2 cellular contexts compared by ENCODE assay signal in genomic region chr21:38494254-38494648, GRCh38.
TF ChIP-seq lines count a peak whose summit lies in the region.

No MANE protein-coding gene starts in this region.

TF ChIP-seq in SK-N-SH, 30 proteins besides CTCF, POLR2A, EP300 and RAD21 (continued from another document):
- TF ChIP-seq TAF1 (IDR thresholded peaks at IDR 0.05; ENCODE audit: borderline replicate concordance, low read depth, low read length) (no peak), NFIC (IDR thresholded peaks at IDR 0.05; ENCODE audit: borderline replicate concordance) (no peak), ELF1 (IDR thresholded peaks at IDR 0.05) (no peak), GATA2 (CRISPR knock-in tag; IDR thresholded peaks at IDR 0.05) (no peak), ZBTB33 (IDR thresholded peaks at IDR 0.05; ENCODE audit: borderline replicate concordance, low read depth) (no peak), FOXJ3 (CRISPR knock-in tag; IDR thresholded peaks at IDR 0.05) (no peak)

TF ChIP-seq in SK-N-SH treated with all-trans-retinoic acid at 6 μM for 48 hours, 23 proteins besides CTCF, POLR2A, EP300 and RAD21 (continued from another document):
- TF ChIP-seq ESRRG (CRISPR knock-in tag; IDR thresholded peaks at IDR 0.05) (no peak), ZFP3 (CRISPR knock-in tag; IDR thresholded peaks at IDR 0.05) (no peak), TOX (CRISPR knock-in tag; IDR thresholded peaks at IDR 0.05; ENCODE audit: borderline replicate concordance) (no peak), CREB5 (CRISPR knock-in tag; IDR thresholded peaks at IDR 0.05; ENCODE audit: low read depth) (no peak), PATZ1 (CRISPR knock-in tag; IDR thresholded peaks at IDR 0.05; ENCODE audit: borderline replicate concordance) (no peak), GLIS3 (CRISPR knock-in tag; IDR thresholded peaks at IDR 0.05) (no peak), ZFP30 (CRISPR knock-in tag; IDR thresholded peaks at IDR 0.05) (no peak)
